ENCODE assay signal across 8 cellular contexts in the genomic region with DNA sequence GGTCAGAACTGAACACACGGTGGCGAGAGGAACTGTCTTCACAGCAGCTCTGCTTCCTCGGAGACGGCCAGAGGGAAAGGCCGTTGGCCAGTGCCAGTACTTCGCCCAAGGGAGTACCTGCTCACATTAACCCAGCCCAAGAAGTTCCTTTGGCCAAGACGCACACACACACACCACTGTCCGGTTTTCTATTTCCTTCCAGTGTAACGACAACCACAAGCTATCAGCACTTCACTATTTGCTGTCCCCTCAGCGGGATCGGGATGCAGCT. TPM values are rescaled to one million over a fixed set of nuclear protein-coding genes. Genes with fewer than 3 reads are reported as not detected.
DNase-seq lines count a peak whose midpoint lies in the region; ATAC-seq and TF ChIP-seq lines count a peak whose summit lies in the region.

No MANE protein-coding gene starts in this region.

- ATAC-seq in activated T-cell treated with anti-CD3 and anti-CD28 coated beads, Interleukin-2, amount 50 U/mL, for 4 hours, result no peak
- ATAC-seq in HG03280 (IDR thresholded peaks at IDR 0.05; ENCODE audit: unreplicated experiment), result peak; percentile 10
- no peak for ATAC-seq in lung (ENCODE audit: insufficient read depth, low FRiP score)
- no peak for ATAC-seq in thoracic aorta (ENCODE audit: insufficient number of reproducible peaks, low FRiP score, low read depth)

- intact Hi-C loops in dendritic cell treated with granulocyte-macrophage colony-stimulating factor and Interleukin-4, amounts not matched to agents 40 ng/mL and 50 ng/mL, for 4 days (cut with micrococcal nuclease), result loop anchor here (1.0 to 5.0 kb wide), 2 partner anchors 9 to 403 kb away; a partner anchor contains a TSS

- H3K27ac Mint-ChIP-seq in dendritic cell treated with granulocyte-macrophage colony-stimulating factor and Interleukin-4, amounts not matched to agents 40 ng/mL and 50 ng/mL, for 4 days, result peak overlapping the region; percentile 99

- H3K4me3 Mint-ChIP-seq in activated T-cell treated with anti-CD3 and anti-CD28 coated beads, Interleukin-2, amount 50 U/mL, for 4 hours, result peak overlapping the region; percentile 97
- H3K4me3 Mint-ChIP-seq in dendritic cell treated with granulocyte-macrophage colony-stimulating factor and Interleukin-4, amounts not matched to agents 40 ng/mL and 50 ng/mL, for 4 days, result peak overlapping the region; percentile 98

- H3K27me3 ChIP-seq in SJSA1 (replicated peaks) (no peaks in the 10 kb centered on the region), lung (ENCODE audit: control insufficient read depth, insufficient read depth) (no peaks in the 10 kb centered on the region), thoracic aorta (replicated peaks; ENCODE audit: insufficient read depth) (no peaks in the 10 kb centered on the region)

- H3K4me1 ChIP-seq in SJSA1 (replicated peaks) (peaks cover 14% of the 10 kb centered on the region; the same call in 1 of the 2 replicates), lung (ENCODE audit: control insufficient read depth in 2 of 2, insufficient read depth in 2 of 2, low read length in 2 of 2) (peaks cover 3% of the 10 kb centered on the region in 2 donors), thoracic aorta (ENCODE audit: control insufficient read depth in 1 of 2, low read depth in 2 of 2) (peaks cover 32 to 42% of the 10 kb centered on the region in 2 donors)

- H3K36me3 ChIP-seq in SJSA1 (peaks cover 41% of the 10 kb centered on the region), lung (ENCODE audit: control insufficient read depth in 2 of 2, insufficient read depth in 2 of 2, low read length in 2 of 2) (no peaks in the 10 kb centered on the region), thoracic aorta (no peaks in the 10 kb centered on the region)

- peak overlapping the region; percentile 95 for H3K27ac ChIP-seq in SJSA1
- H3K27ac ChIP-seq in lung (ENCODE audit: low read depth in 1 of 2, low read length in 1 of 2), result peak overlapping the region; percentile 99 to 100
- peak overlapping the region; percentile 99 to 100 for H3K27ac ChIP-seq in thoracic aorta

- H3K36me3 Mint-ChIP-seq in activated T-cell treated with anti-CD3 and anti-CD28 coated beads, Interleukin-2, amount 50 U/mL, for 4 hours (ENCODE audit: insufficient read depth), result peaks cover 14% of the 10 kb centered on the region
- peaks cover 56% of the 10 kb centered on the region for H3K36me3 Mint-ChIP-seq in dendritic cell treated with granulocyte-macrophage colony-stimulating factor and Interleukin-4, amounts not matched to agents 40 ng/mL and 50 ng/mL, for 4 days (ENCODE audit: low read depth)

- no peak for TF ChIP-seq CTCF in lung (IDR thresholded peaks at IDR 0.05; ENCODE audit: control extremely low read depth, extremely low read depth)
- no peak for TF ChIP-seq CTCF in thoracic aorta (IDR thresholded peaks at IDR 0.05)

- H3K4me3 ChIP-seq in SJSA1 (peak overlapping the region; percentile 69), lung (peak overlapping the region; percentile 96), thoracic aorta (peak overlapping the region; percentile 100)

- H3K27me3 Mint-ChIP-seq in activated T-cell treated with anti-CD3 and anti-CD28 coated beads, Interleukin-2, amount 50 U/mL, for 4 hours (ENCODE audit: low read depth), result no peaks in the 10 kb centered on the region
- no peaks in the 10 kb centered on the region for H3K27me3 Mint-ChIP-seq in dendritic cell treated with granulocyte-macrophage colony-stimulating factor and Interleukin-4, amounts not matched to agents 40 ng/mL and 50 ng/mL, for 4 days

- H3K9me3 Mint-ChIP-seq in activated T-cell treated with anti-CD3 and anti-CD28 coated beads, Interleukin-2, amount 50 U/mL, for 4 hours, result no peaks in the 10 kb centered on the region
- H3K9me3 Mint-ChIP-seq in dendritic cell treated with granulocyte-macrophage colony-stimulating factor and Interleukin-4, amounts not matched to agents 40 ng/mL and 50 ng/mL, for 4 days, result no peaks in the 10 kb centered on the region

- H3K4me1 Mint-ChIP-seq in activated T-cell treated with anti-CD3 and anti-CD28 coated beads, Interleukin-2, amount 50 U/mL, for 4 hours (ENCODE audit: low read depth), result peaks cover 32% of the 10 kb centered on the region
- peaks cover 21% of the 10 kb centered on the region for H3K4me1 Mint-ChIP-seq in dendritic cell treated with granulocyte-macrophage colony-stimulating factor and Interleukin-4, amounts not matched to agents 40 ng/mL and 50 ng/mL, for 4 days (ENCODE audit: low read depth)

- no peak for DNase-seq in activated T-cell treated with anti-CD3 and anti-CD28 coated beads, Interleukin-2, amount 50 U/mL, for 4 hours
- DNase-seq in activated T-cell treated with anti-CD3 and anti-CD28 coated beads, Interleukin-2, amount 50 U/mL, for 48 hours, result no peak
- DNase-seq in SJSA1 (ENCODE audit: low read depth in 1 of 2, low spot score in 2 of 2), result peak in 1 of 2 experiments; percentile 52
- no peak for DNase-seq in lung (ENCODE audit: low spot score)
- no peak for DNase-seq in thoracic aorta (ENCODE audit: low spot score)
- no peak for DNase-seq in cortex of kidney (lab: John Stamatoyannopoulos, UW)

- WGBS in lung, 2 donors, result 0% methylated on average over 11 of the region's 11 CpGs

- H3K9me3 ChIP-seq in SJSA1 (replicated peaks) (no peaks in the 10 kb centered on the region), lung (ENCODE audit: control insufficient read depth in 2 of 2, insufficient read depth in 1 of 2, low read length in 1 of 2) (no peaks in the 10 kb centered on the region), thoracic aorta (no peaks in the 10 kb centered on the region)

RNA-seq across cellular contexts. Expression of a gene that starts 0.7 kb away (rescaled TPM):
- 10 to 100 TPM; 49.7 to 59.0 (median 51.5) TPM for total RNA-seq in activated T-cell treated with anti-CD3 and anti-CD28 coated beads, Interleukin-2, amount 50 U/mL, for 4 hours
- 47.6 and 54.0 TPM in 2 replicates for total RNA-seq in SJSA1 (2014; rRNA removed; shearing (Covaris generic))
- total RNA-seq in lung, result 10 to 100 TPM; 71.9 to 86.7 TPM
- 10 to 100 TPM; 40.0 to 45.1 TPM for polyA plus RNA-seq in lung
- total RNA-seq in thoracic aorta, result 10 to 100 TPM; 57.3 to 69.8 TPM

RNA-seq across cellular contexts. Expression of a gene that starts 9.2 kb away (rescaled TPM):
- 10 to 100 TPM; 34.7 to 45.9 (median 38.0) TPM for total RNA-seq in activated T-cell treated with anti-CD3 and anti-CD28 coated beads, Interleukin-2, amount 50 U/mL, for 4 hours
- 3.4 and 9.7 TPM in 2 replicates for total RNA-seq in SJSA1 (2014; rRNA removed; shearing (Covaris generic))
- total RNA-seq in lung (10 to 100 TPM in 1 of 2 donors, 1 to 10 TPM in 1; 6.2 to 15.4 TPM), thoracic aorta (10 to 100 TPM in 1 of 2 donors, 1 to 10 TPM in 1; 1.8 to 10.7 TPM)
- 10 to 100 TPM in 1 of 2 donors, 1 to 10 TPM in 1; 8.0 to 13.2 TPM for polyA plus RNA-seq in lung

RNA-seq across cellular contexts. Expression of a gene that starts 9.3 kb away (rescaled TPM):
- total RNA-seq in activated T-cell treated with anti-CD3 and anti-CD28 coated beads, Interleukin-2, amount 50 U/mL, for 4 hours, result 100 to 1,000 TPM; 138 to 153 (median 151) TPM
- 56.0 and 57.9 TPM in 2 replicates for total RNA-seq in SJSA1 (2014; rRNA removed; shearing (Covaris generic))
- total RNA-seq in lung (10 to 100 TPM; 40.2 to 66.6 TPM), thoracic aorta (10 to 100 TPM; 43.9 to 66.7 TPM)
- polyA plus RNA-seq in lung, result 10 to 100 TPM; 26.5 to 29.8 TPM

RNA-seq across cellular contexts. Expression of a gene that starts 47.7 kb away (rescaled TPM):
- 10 to 100 TPM; 11.6 to 13.0 (median 12.0) TPM for total RNA-seq in activated T-cell treated with anti-CD3 and anti-CD28 coated beads, Interleukin-2, amount 50 U/mL, for 4 hours
- total RNA-seq in SJSA1 (2014; rRNA removed; shearing (Covaris generic)), result 6.5 and 8.0 TPM in 2 replicates
- total RNA-seq in lung, result 1 to 10 TPM; 3.7 to 6.6 TPM
- polyA plus RNA-seq in lung, result 1 to 10 TPM; 4.8 to 9.1 TPM
- 10 to 100 TPM; 10.1 to 17.3 TPM for total RNA-seq in thoracic aorta

RNA-seq across cellular contexts. Expression of a gene that starts 57.4 kb away (rescaled TPM):
- total RNA-seq in activated T-cell treated with anti-CD3 and anti-CD28 coated beads, Interleukin-2, amount 50 U/mL, for 4 hours, result 10 to 100 TPM; 17.2 to 23.8 (median 22.4) TPM
- total RNA-seq in SJSA1 (2014; rRNA removed; shearing (Covaris generic)), result 8.5 and 12.8 TPM in 2 replicates
- total RNA-seq in lung (1 to 10 TPM; 3.5 to 9.9 TPM), thoracic aorta (1 to 10 TPM; 3.8 to 3.9 TPM)
- polyA plus RNA-seq in lung, result 1 to 10 TPM; 7.3 to 8.2 TPM
